In the genomic region with DNA sequence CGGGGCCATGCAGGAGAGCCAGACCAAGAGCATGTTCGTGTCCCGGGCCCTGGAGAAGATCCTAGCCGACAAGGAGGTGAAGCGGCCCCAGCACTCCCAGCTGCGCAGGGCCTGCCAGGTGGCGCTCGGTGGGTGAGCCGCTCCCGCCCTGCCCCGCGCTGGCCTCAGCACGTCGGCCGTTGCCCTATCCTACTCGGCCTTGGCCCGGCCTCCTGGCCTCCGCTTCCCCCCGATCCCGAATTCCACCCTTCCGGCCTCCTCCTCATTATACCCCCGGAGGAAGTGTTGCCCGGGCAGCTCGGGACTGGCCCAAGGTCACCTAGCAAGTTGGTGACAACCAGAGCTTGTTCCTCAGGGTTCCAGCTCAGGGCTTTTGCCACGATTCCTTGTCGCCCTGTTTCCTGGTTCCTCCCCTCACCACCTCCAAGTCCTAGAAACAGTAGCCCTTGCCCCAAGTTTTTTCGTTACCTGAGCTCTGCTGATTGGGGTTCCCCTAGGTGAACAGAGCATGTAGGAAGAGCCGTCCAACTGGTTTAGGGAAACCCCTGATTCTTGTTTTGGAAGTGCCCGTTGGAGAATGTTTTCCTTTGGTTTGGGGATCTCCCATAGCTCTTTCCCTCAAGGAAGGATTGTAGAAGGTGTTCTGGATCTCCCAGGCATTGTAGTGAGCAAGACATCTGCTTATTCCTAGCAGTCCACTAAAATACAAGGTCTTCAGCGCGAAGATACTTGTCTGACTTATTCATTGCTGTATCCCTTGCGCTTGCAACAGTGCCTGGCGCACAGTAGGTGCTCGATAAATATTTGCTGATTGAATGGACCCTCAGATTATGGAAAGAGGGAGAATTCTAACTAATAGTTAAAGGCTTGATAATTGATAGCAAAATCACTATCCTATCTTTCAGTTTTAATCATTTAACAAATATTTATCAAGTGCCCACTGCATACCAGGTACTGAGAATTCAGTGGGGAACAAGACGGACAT, we compare ENCODE assay signal across 8 cellular contexts. TPM values are rescaled to one million over a fixed set of nuclear protein-coding genes. Genes with fewer than 3 reads are reported as not detected.
DNase-seq lines count a peak whose midpoint lies in the region; ATAC-seq, FAIRE-seq and TF ChIP-seq lines count a peak whose summit lies in the region.

No MANE protein-coding gene starts in this region.

- no peak for TF ChIP-seq CTCF in RWPE1 (conservative IDR thresholded peaks at IDR 0.05; ENCODE audit: low read depth)
- TF ChIP-seq CTCF in endodermal cell (conservative IDR thresholded peaks at IDR 0.05) = no peak

- H3K4me3 ChIP-seq in endodermal cell (ENCODE audit: low read length) = peak overlapping the region; percentile 99
- peak overlapping the region; percentile 69 for H3K4me3 ChIP-seq in mononuclear cell (ENCODE audit: low read length)

- CTCF ChIA-PET in RWPE1 (lab: Yijun Ruan, JAX) = interaction anchor here (0.5 to 1.1 kb wide), 7 partner anchors 9 to 265 kb away, joined by 3 to 4 read pairs (median 3); no protein-coding TSS in a partner anchor

- ATAC-seq in GM19351 (IDR thresholded peaks at IDR 0.05; ENCODE audit: unreplicated experiment) = peak; percentile 39
- peak; percentile 30 for ATAC-seq in HG03457 (IDR thresholded peaks at IDR 0.05; ENCODE audit: unreplicated experiment)

- DNase-seq in CD1c-positive myeloid dendritic cell (ENCODE audit: extremely low spot score) = peak; percentile 56
- peak; percentile 83 for DNase-seq in RWPE1 (ENCODE audit: low spot score)
- DNase-seq in endodermal cell = no peak
- peak; percentile 76 for DNase-seq in urothelium cell line (ENCODE audit: low spot score)
- no peak for DNase-seq in dedifferentiated amniotic fluid mesenchymal stem cell (ENCODE audit: extremely low spot score)

- H3K9me3 ChIP-seq in endodermal cell (ENCODE audit: control insufficient read depth, low read length) = no peaks in the 10 kb centered on the region
- no peaks in the 10 kb centered on the region for H3K9me3 ChIP-seq in mononuclear cell (ENCODE audit: low read depth, low read length)

- no peaks in the 10 kb centered on the region for H3K27me3 Mint-ChIP-seq in endodermal cell (ENCODE audit: insufficient read depth)

- no peaks in the 10 kb centered on the region for H3K9me3 Mint-ChIP-seq in endodermal cell

- H3K27ac ChIP-seq in RWPE1 (peak overlapping the region; percentile 86), endodermal cell (ENCODE audit: low read depth, low read length) (peak overlapping the region; percentile 85)

- H3K4me3 Mint-ChIP-seq in endodermal cell = peak overlapping the region; percentile 93

- 13 to 20% methylated on average over 14 to 35 of the region's 35 CpGs for WGBS in endodermal cell (ENCODE audit: insufficient coverage in 1 of 2, insufficient read length in 1 of 2), 2 experiments

- H3K36me3 Mint-ChIP-seq in endodermal cell (ENCODE audit: low read depth) = peaks cover 2% of the 10 kb centered on the region

- H3K27ac Mint-ChIP-seq in endodermal cell = peak overlapping the region; percentile 99

- H3K4me1 Mint-ChIP-seq in endodermal cell = peaks cover 26% of the 10 kb centered on the region

- peaks cover 12% of the 10 kb centered on the region for H3K36me3 ChIP-seq in endodermal cell (ENCODE audit: control insufficient read depth, insufficient read depth, low read length)

- POLR2A ChIA-PET in RWPE1 (lab: Yijun Ruan, JAX; ENCODE audit: low non-redundant PET) = interaction anchor here (0.5 to 0.7 kb wide), 2 partner anchors 82 to 241 kb away, joined by 3 read pairs; no protein-coding TSS in a partner anchor

- H3K4me1 ChIP-seq in endodermal cell (ENCODE audit: control insufficient read depth, insufficient read depth, low read length) (peaks cover 8% of the 10 kb centered on the region), mononuclear cell (ENCODE audit: insufficient read depth, low read length) (peaks cover 61% of the 10 kb centered on the region)

- FAIRE-seq in urothelium cell line (lab: Jason Lieb, UNC) = no peak

- peak overlapping the region; percentile 96 for H3K9ac ChIP-seq in endodermal cell (ENCODE audit: extremely low read depth, low read length, poor library complexity, severe bottlenecking)

- no peaks in the 10 kb centered on the region for H3K27me3 ChIP-seq in endodermal cell (ENCODE audit: control insufficient read depth, insufficient read depth, low read length, poor library complexity, severe bottlenecking)
- no peaks in the 10 kb centered on the region for H3K27me3 ChIP-seq in mononuclear cell (ENCODE audit: insufficient read depth, low read length)

RNA-seq across cellular contexts. Expression of gene ARFGEF2, which starts 0.7 kb away (rescaled TPM):
- total RNA-seq in endodermal cell = 10 to 100 TPM; 23.6 to 29.4 TPM
- polyA plus RNA-seq in endodermal cell (2013, experiment 1 of 2) = 10.4 TPM
- 11.6 TPM for polyA plus RNA-seq in endodermal cell (2013, experiment 2 of 2)
- 35.1 TPM for total RNA-seq in mononuclear cell

Comparison
In these comparisons a context has a peak if more than half of its experiments do, and no peak if none do; other contexts are left out.
1. DNase-seq: peak in CD1c-positive myeloid dendritic cell (single experiment), RWPE1 (single experiment) and urothelium cell line (single experiment); none in endodermal cell (single experiment) and dedifferentiated amniotic fluid mesenchymal stem cell (single experiment).